27 cellular contexts compared by ENCODE assay signal in genomic region chr3:123031051-123031450, GRCh38. TPM values are rescaled to one million over a fixed set of nuclear protein-coding genes. Genes with fewer than 3 reads are reported as not detected.
"Had no signal": no experiment of that assay in that cellular context is flagged by ENCODE, and none has a peak within 500 bp of the region (broad histone marks: within the 10 kb centered on the region; RNA-seq: fewer than 3 reads in every experiment).

No MANE protein-coding gene starts in this region.

- H3K4me3 ChIP-seq: dorsolateral prefrontal cortex, heart left ventricle, lung, spleen, tibial nerve, upper lobe of right lung, vagina had no signal

- H3K27ac ChIP-seq: dorsolateral prefrontal cortex, heart left ventricle, neutrophil, spleen, tibial nerve, upper lobe of right lung, vagina had no signal

- H3K36me3 ChIP-seq: heart left ventricle, neutrophil, spleen, tibial nerve, upper lobe of right lung, vagina had no signal

- ATAC-seq: esophagus mucosa; heart left ventricle; left colon; naive thymus-derived CD4-positive, alpha-beta T cell; sciatic nerve; stimulated activated memory B cell treated with anti-CD40 and anti-IgM and Interleukin-4, amounts not matched to agents 10 μg/mL and 1 μg/mL and 100 μg/mL, for 72 hours; upper lobe of right lung had no signal

- DNase-seq: cortex of kidney; dorsolateral prefrontal cortex; effector CD8-positive, alpha-beta T cell; heart left ventricle; hippocampal formation; left colon; naive thymus-derived CD4-positive, alpha-beta T cell; nephron progenitor cell; spleen; stimulated activated CD4-positive, alpha-beta T cell treated with anti-CD3 and anti-CD28 coated beads, Interleukin-15, amount 100 ng/mL, for 24 hours; stimulated activated CD4-positive, alpha-beta T cell treated with anti-CD3 and anti-CD28 coated beads, Interleukin-1b, Interleukin-23, amount 100 ng/mL, for 48 hours; stimulated activated CD4-positive, alpha-beta T cell treated with anti-CD3 and anti-CD28 coated beads, Interleukin-4, amount 100 ng/mL, for 24 hours; upper lobe of right lung had no signal

- H3K27me3 ChIP-seq: vagina had no signal

- H3K9me3 ChIP-seq: heart left ventricle, neutrophil, spleen, tibial nerve, upper lobe of right lung, vagina had no signal

RNA-seq across cellular contexts. Expression of gene SEMA5B, which starts 3.5 kb away (rescaled TPM):
- total RNA-seq: esophagus mucosa, fibroblast of lung, glomerular endothelial cell, kidney epithelial cell, mesenteric fat pad, mononuclear cell, osteoblast, pulmonary artery endothelial cell had no signal
- polyA plus RNA-seq: fibroblast of lung; naive thymus-derived CD4-positive, alpha-beta T cell had no signal
